ENCODE assay signal across 9 cellular contexts in genomic region chr20:63980806-63981728, GRCh38. TPM values are rescaled to one million over a fixed set of nuclear protein-coding genes. Genes with fewer than 3 reads are reported as not detected.
DNase-seq lines count a peak whose midpoint lies in the region; ATAC-seq, FAIRE-seq and TF ChIP-seq lines count a peak whose summit lies in the region.
"Had no signal": no experiment of that assay in that cellular context is flagged by ENCODE, and none has a peak within 500 bp of the region (broad histone marks: within the 10 kb centered on the region; RNA-seq: fewer than 3 reads in every experiment).

Gene PRPF6, plus strand, starts transcription at chr20:63981132. Its CDS starts 114 bp downstream, at chr20:63981246.

- FAIRE-seq in keratinocyte (lab: Jason Lieb, UNC): no peak
- FAIRE-seq: colon had no signal

- in situ Hi-C loops in GM18951 (cut with MboI; ENCODE audit: low sequenced_read_pairs, unreplicated experiment): no loop called here

- no peaks in the 10 kb centered on the region for H4K20me1 ChIP-seq in keratinocyte (ENCODE audit: control insufficient read depth, extremely low read depth, insufficient read depth, low read length)

- DNase-seq in AG09319 (ENCODE audit: extremely low read depth, low read depth) (peak; percentile 79), NCI-H446 (lab: John Stamatoyannopoulos, UW) (peak; percentile 98 to 99), cerebellar cortex (ENCODE audit: low spot score) (peak; percentile 95), keratinocyte (ENCODE audit: low read depth, low spot score) (no peak)
- DNase-seq in stimulated activated CD4-positive, alpha-beta T cell treated with anti-CD3 and anti-CD28 coated beads, Interleukin-15, amount 100 ng/mL, for 1 hour (ENCODE audit: low read depth in 1 of 2, low spot score in 1 of 2): peak; percentile 89 to 91

- H3K4me1 ChIP-seq in keratinocyte (ENCODE audit: control insufficient read depth, extremely low read depth, insufficient read depth, low read length): peaks cover 29% of the 10 kb centered on the region

- peaks cover 20% of the 10 kb centered on the region for H3K79me2 ChIP-seq in keratinocyte (ENCODE audit: control insufficient read depth, insufficient read depth, low read length)

- H3K27ac ChIP-seq in keratinocyte (ENCODE audit: control insufficient read depth, insufficient read depth, low read length): peak within 1 kb of the TSS; percentile 91

- peak within 1 kb of the TSS; percentile 89 to 94 (median 91) for H3K4me3 ChIP-seq in keratinocyte (ENCODE audit: control insufficient read depth in 2 of 3, extremely low read depth in 1 of 3, insufficient read depth in 2 of 3, low read depth in 1 of 3, low read length in 3 of 3)

- TF ChIP-seq POLR2A in GM18951 (IDR thresholded peaks at IDR 0.05; ENCODE audit: extremely low read depth, insufficient read depth, insufficient read length): peak; percentile 75

- no peaks in the 10 kb centered on the region for H3K27me3 ChIP-seq in keratinocyte (ENCODE audit: control insufficient read depth, extremely low read depth, insufficient read depth, low read length)

- H2AFZ ChIP-seq in keratinocyte (ENCODE audit: control insufficient read depth, low read length): peak within 1 kb of the TSS; percentile 96

- H3K36me3 ChIP-seq in keratinocyte (ENCODE audit: control insufficient read depth in 2 of 2, extremely low read depth in 1 of 2, insufficient read depth in 2 of 2, low read length in 2 of 2): peaks cover 8 to 25% of the 10 kb centered on the region in 2 experiments

- ATAC-seq in HG03280 (IDR thresholded peaks at IDR 0.05; ENCODE audit: unreplicated experiment): peak; percentile 68
- peak; percentile 65 to 68 for ATAC-seq in activated CD4-positive, CD25-positive, alpha-beta regulatory T cell treated with anti-CD3 and anti-CD28 coated beads, Interleukin-2, amount 50 U/mL, for 24 hours

- peak within 1 kb of the TSS; percentile 96 for H3K4me2 ChIP-seq in keratinocyte (ENCODE audit: control insufficient read depth, extremely low read depth, insufficient read depth, low read depth, low read length)

- dilution Hi-C loops in keratinocyte (cut with MboI; ENCODE audit: extremely low pct_ligation_motif_present, low sequenced_read_pairs): no loop called here

- H3K9me1 ChIP-seq in keratinocyte (ENCODE audit: control insufficient read depth, extremely low read depth, insufficient read depth, low read length): no peaks in the 10 kb centered on the region

- no peaks in the 10 kb centered on the region for H3K9me3 ChIP-seq in keratinocyte (ENCODE audit: control insufficient read depth, low read depth, low read length)

- H3K9ac ChIP-seq in keratinocyte (ENCODE audit: control insufficient read depth, extremely low read depth, insufficient read depth, low read length): peak within 1 kb of the TSS; percentile 80

- TF ChIP-seq CTCF in AG09319 (IDR thresholded peaks at IDR 0.05; ENCODE audit: low read depth, low read length): peak; percentile 98
- peak; percentile 80 to 92 (median 91) for TF ChIP-seq CTCF in keratinocyte (optimal IDR thresholded peaks at IDR 0.05 in 1 of 3, IDR thresholded peaks at IDR 0.05 in 1 of 3, conservative IDR thresholded peaks at IDR 0.05 in 1 of 3; ENCODE audit: extremely low read depth in 1 of 3, insufficient read depth in 2 of 3, low read length in 3 of 3)

RNA-seq across cellular contexts. Expression of gene PRPF6, which starts in this region (rescaled TPM):
- polyA plus RNA-seq in keratinocyte: 24.5 to 32.8 TPM (median 30.5 TPM) in 3 replicates
- 54.9 TPM for polyA plus RNA-seq in keratinocyte (2011; ENCODE audit: low read depth)
- 21.5 and 31.1 TPM in 2 replicates for polyA plus RNA-seq in keratinocyte (2011; cell fraction: cytosol; rRNA removed)
- 50.0 and 51.9 TPM in 2 replicates for polyA plus RNA-seq in keratinocyte (2011; cell fraction: nucleus; rRNA removed)
- 39.1 and 49.2 TPM in 2 replicates for polyA plus RNA-seq in keratinocyte (2012; ENCODE audit: low replicate concordance)
- polyA minus RNA-seq in keratinocyte: 27.9 to 50.9 TPM (median 35.6 TPM) in 3 replicates
- polyA minus RNA-seq in keratinocyte (2011; cell fraction: cytosol; rRNA and poly(A)+ RNA removed): 28.2 TPM
- polyA minus RNA-seq in keratinocyte (2011; cell fraction: nucleus; rRNA and poly(A)+ RNA removed): 26.5 and 34.5 TPM in 2 replicates
